ENCODE assay signal across 10 cellular contexts in genomic region chr17:82298538-82299421, GRCh38. TPM values are rescaled to one million over a fixed set of nuclear protein-coding genes. Genes with fewer than 3 reads are reported as not detected.
A peak's percentile ranks its signal among the peaks of the same experiment; 100 is the strongest.
DNase-seq lines count a peak whose midpoint lies in the region; ATAC-seq, FAIRE-seq and TF ChIP-seq lines count a peak whose summit lies in the region.
"Had no signal": no experiment of that assay in that cellular context is flagged by ENCODE, and none has a peak within 500 bp of the region (broad histone marks: within the 10 kb centered on the region; RNA-seq: fewer than 3 reads in every experiment).

No MANE protein-coding gene starts in this region.

- no peak for DNase-seq in GM12864 (ENCODE audit: low read depth)
- DNase-seq in T-cell = peak in 4 of 34 experiments; percentile 17 to 42 (median 34)
- no peak for DNase-seq in hippocampal formation (lab: John Stamatoyannopoulos, UW)
- DNase-seq in cerebellar cortex (ENCODE audit: low spot score) = no peak
- no peak for DNase-seq in GM12891 (ENCODE audit: insufficient read length, low spot score)
- DNase-seq: mesendoderm had no signal

- 62 to 65% methylated on average over 27 of the region's 27 CpGs for WGBS in esophagus, 2 donors

- peaks cover 88 to 92% (median 91%) of the 10 kb centered on the region in 3 donors for H3K4me1 Mint-ChIP-seq in T-cell

- H3K4me1 ChIP-seq in esophagus (ENCODE audit: control insufficient read depth in 2 of 2, insufficient read depth in 2 of 2, low read length in 1 of 2) = peaks cover 5 to 33% of the 10 kb centered on the region in 2 donors

- no peaks in the 10 kb centered on the region for H3K9me3 Mint-ChIP-seq in T-cell

- peak overlapping the region; percentile 100 for H3K27ac Mint-ChIP-seq in T-cell

- peak overlapping the region; percentile 63 for H3K4me3 ChIP-seq in GM12864 (ENCODE audit: low read depth, low read length)
- peak overlapping the region; percentile 31 to 43 for H3K4me3 ChIP-seq in esophagus (ENCODE audit: low read depth in 1 of 2, low read length in 2 of 2)
- peak overlapping the region; percentile 26 to 45 (median 35) for H3K4me3 ChIP-seq in skin epidermis

- H3K27ac ChIP-seq in esophagus (ENCODE audit: low read depth in 2 of 2, low read length in 1 of 2) = peak overlapping the region; percentile 96 to 98
- peak overlapping the region; percentile 81 to 100 (median 94) for H3K27ac ChIP-seq in skin epidermis

- no peaks in the 10 kb centered on the region for H3K27me3 Mint-ChIP-seq in T-cell

- no peaks in the 10 kb centered on the region for H3K27me3 ChIP-seq in esophagus (ENCODE audit: control insufficient read depth in 1 of 2, insufficient read depth in 2 of 2, low read length in 2 of 2)

- CTCF ChIA-PET in T-cell (lab: Charles Lee) = interaction anchor here in 1 of 2 donors (0.6 to 1.5 kb wide), 5 partner anchors 12 to 98 kb away, joined by 3 to 5 read pairs (median 4); partner anchors contain the start of gene CSNK1D

- H3K36me3 Mint-ChIP-seq in T-cell = no peaks in the 10 kb centered on the region

- H3K4me3 Mint-ChIP-seq in T-cell = peak overlapping the region; percentile 91 to 95 (median 94)

- FAIRE-seq in GM12891 (lab: Jason Lieb, UNC) = no peak

- no peaks in the 10 kb centered on the region for H3K36me3 ChIP-seq in esophagus (ENCODE audit: control insufficient read depth in 2 of 2, insufficient read depth in 2 of 2, low read length in 1 of 2)

- TF ChIP-seq CTCF in GM12864 (IDR thresholded peaks at IDR 0.05; ENCODE audit: low read depth, low read length, missing control alignments) = no peak

- POLR2A ChIA-PET in T-cell (lab: Charles Lee) = interaction anchor here in 1 of 2 donors (0.7 to 1.8 kb wide), 3 partner anchors 22 to 172 kb away, joined by 3 to 4 read pairs (median 3); no protein-coding TSS in a partner anchor

- H3K9me3 ChIP-seq in esophagus (ENCODE audit: control insufficient read depth in 2 of 2, insufficient read depth in 1 of 2, low read depth in 1 of 2, low read length in 1 of 2) = no peaks in the 10 kb centered on the region

- no peak for TF ChIP-seq POLR2A in GM12891 (IDR thresholded peaks at IDR 0.05; ENCODE audit: low read depth, low read length)

- ATAC-seq in T-cell (replicated peaks in 1 of 4) (peak in 1 of 4 experiments; percentile 13), HG02973 (IDR thresholded peaks at IDR 0.05; ENCODE audit: unreplicated experiment) (no peak)

TF ChIP-seq in GM12891, 5 proteins besides CTCF, POLR2A, EP300 and RAD21:
- TF ChIP-seq POU2F2 (IDR thresholded peaks at IDR 0.05; ENCODE audit: low read depth, low read length) = no peak
- TF ChIP-seq PAX5 (IDR thresholded peaks at IDR 0.05; ENCODE audit: insufficient read depth, low read length, severe bottlenecking) = no peak

RNA-seq across cellular contexts. Expression of gene CD7, which starts 18.6 kb away (rescaled TPM):
- 100 to 1,000 TPM; 104 to 265 (median 135) TPM for total RNA-seq in T-cell
- polyA plus RNA-seq in esophagus = 1 to 10 TPM; 2.6 to 3.1 TPM
- 0.18 TPM for polyA plus RNA-seq in GM12891 (2012; ENCODE audit: low read depth, missing spikeins)
- total RNA-seq: HT-29 had no signal

RNA-seq across cellular contexts. Expression of gene CSNK1D, which starts 25.3 kb away (rescaled TPM):
- 100 to 1,000 TPM; 177 to 273 (median 194) TPM for total RNA-seq in T-cell
- polyA plus RNA-seq in esophagus = 10 to 100 TPM; 63.7 to 79.6 TPM
- polyA plus RNA-seq in GM12891 (2012; ENCODE audit: low read depth, missing spikeins) = 60.6 TPM

RNA-seq across cellular contexts. Expression of gene SECTM1, which starts 34.8 kb away (rescaled TPM):
- total RNA-seq in T-cell = 1 to 10 TPM; 1.3 to 5.1 (median 4.4) TPM
- polyA plus RNA-seq in esophagus = 10 to 100 TPM in 1 of 2 donors, 1 to 10 TPM in 1; 2.2 to 10.8 TPM
- polyA plus RNA-seq in GM12891 (2012; ENCODE audit: low read depth, missing spikeins) = 0.27 TPM
